Comparison of ENCODE assay signal across 8 cellular contexts in genomic region chr9:111759762-111760639, GRCh38. TPM values are rescaled to one million over a fixed set of nuclear protein-coding genes. Genes with fewer than 3 reads are reported as not detected.
DNase-seq lines count a peak whose midpoint lies in the region; ATAC-seq and TF ChIP-seq lines count a peak whose summit lies in the region.

No MANE protein-coding gene starts in this region.

- no peak overlapping the region for H3K27ac Mint-ChIP-seq in activated CD8-positive, alpha-beta memory T cell treated with anti-CD3 and anti-CD28 coated beads, Interleukin-2, amount 10 ng/mL, durations not matched to agents 7 days and 5 days
- H3K27ac Mint-ChIP-seq in naive B cell = no peak overlapping the region

- no peaks in the 10 kb centered on the region for H3K36me3 ChIP-seq in tibial nerve

- H3K4me3 Mint-ChIP-seq in activated CD8-positive, alpha-beta memory T cell treated with anti-CD3 and anti-CD28 coated beads, Interleukin-2, amount 10 ng/mL, durations not matched to agents 7 days and 5 days = no peak overlapping the region
- no peak overlapping the region for H3K4me3 Mint-ChIP-seq in naive B cell

- TF ChIP-seq CTCF in WI38 (IDR thresholded peaks at IDR 0.05; ENCODE audit: low read depth, low read length) = peak; percentile 23; the same call in 1 of the 2 replicates
- TF ChIP-seq CTCF in epithelial cell of proximal tubule (conservative IDR thresholded peaks at IDR 0.05; ENCODE audit: low read depth, low read length) = peak; percentile 67
- TF ChIP-seq CTCF in tibial nerve (IDR thresholded peaks at IDR 0.05) = peak; percentile 46 to 76 (median 52)

- CTCF ChIA-PET in activated CD8-positive, alpha-beta memory T cell treated with anti-CD3 and anti-CD28 coated beads, Interleukin-2, amount 10 ng/mL, durations not matched to agents 7 days and 5 days (lab: Charles Lee) = interaction anchor here (0.8 to 3.5 kb wide), 6 partner anchors 142 to 602 kb away, joined by 3 to 32 read pairs (median 4); no protein-coding TSS in a partner anchor

- TF ChIP-seq EP300 in tibial nerve (IDR thresholded peaks at IDR 0.05) = peak; percentile 19 to 26

- no peak overlapping the region for H3K4me3 ChIP-seq in WI38 (ENCODE audit: low read depth, low read length)
- H3K4me3 ChIP-seq in epithelial cell of proximal tubule (ENCODE audit: low read depth, low read length) = no peak overlapping the region
- no peak overlapping the region for H3K4me3 ChIP-seq in tibial nerve

- no peaks in the 10 kb centered on the region for H3K27me3 Mint-ChIP-seq in activated CD8-positive, alpha-beta memory T cell treated with anti-CD3 and anti-CD28 coated beads, Interleukin-2, amount 10 ng/mL, durations not matched to agents 7 days and 5 days
- no peaks in the 10 kb centered on the region for H3K27me3 Mint-ChIP-seq in naive B cell

- peak; percentile 47 for ATAC-seq in activated CD8-positive, alpha-beta memory T cell treated with anti-CD3 and anti-CD28 coated beads, Interleukin-2, amount 10 ng/mL, durations not matched to agents 7 days and 5 days
- ATAC-seq in HG02973 (IDR thresholded peaks at IDR 0.05; ENCODE audit: unreplicated experiment) (peak; percentile 72), naive B cell (ENCODE audit: low read depth in 2 of 2) (peak; percentile 73 to 89)

- no peaks in the 10 kb centered on the region for H3K9me3 Mint-ChIP-seq in activated CD8-positive, alpha-beta memory T cell treated with anti-CD3 and anti-CD28 coated beads, Interleukin-2, amount 10 ng/mL, durations not matched to agents 7 days and 5 days (ENCODE audit: low read depth)
- no peaks in the 10 kb centered on the region for H3K9me3 Mint-ChIP-seq in naive B cell

- no peaks in the 10 kb centered on the region for H3K27me3 ChIP-seq in tibial nerve

- peak overlapping the region in 1 of 4 donors; percentile 48 for H3K27ac ChIP-seq in tibial nerve

- no peaks in the 10 kb centered on the region for H3K36me3 Mint-ChIP-seq in activated CD8-positive, alpha-beta memory T cell treated with anti-CD3 and anti-CD28 coated beads, Interleukin-2, amount 10 ng/mL, durations not matched to agents 7 days and 5 days
- H3K36me3 Mint-ChIP-seq in naive B cell = no peaks in the 10 kb centered on the region

- 87 to 94% methylated on average over 2 of the region's 2 CpGs for WGBS in tibial nerve, 2 donors

- H3K9me3 ChIP-seq in tibial nerve = no peaks in the 10 kb centered on the region

- peak; percentile 50 for DNase-seq in activated CD8-positive, alpha-beta memory T cell treated with anti-CD3 and anti-CD28 coated beads, Interleukin-2, amount 10 ng/mL, durations not matched to agents 7 days and 5 days
- no peak for DNase-seq in activated CD8-positive, alpha-beta memory T cell treated with anti-CD3 and anti-CD28 coated beads, Interleukin-2, amount 50 U/mL, for 48 hours
- DNase-seq in NCI-H2227 treated with DMSO at 0.1 percent for 48 hours (lab: John Stamatoyannopoulos, UW) = peak; percentile 41
- peak; percentile 67 for DNase-seq in epithelial cell of proximal tubule (ENCODE audit: low read depth)
- peak; percentile 63 for DNase-seq in naive B cell
- DNase-seq in tibial nerve (ENCODE audit: low spot score in 2 of 2) = peak in 1 of 2 donors; percentile 77

- TF ChIP-seq POLR2A in tibial nerve (IDR thresholded peaks at IDR 0.05) = no peak

- peaks cover 0 to 8% (median 0%) of the 10 kb centered on the region in 4 donors for H3K4me1 ChIP-seq in tibial nerve

- H3K4me1 Mint-ChIP-seq in activated CD8-positive, alpha-beta memory T cell treated with anti-CD3 and anti-CD28 coated beads, Interleukin-2, amount 10 ng/mL, durations not matched to agents 7 days and 5 days = peaks cover 2% of the 10 kb centered on the region
- peaks cover 0 to 5% (median 3%) of the 10 kb centered on the region in 3 donors for H3K4me1 Mint-ChIP-seq in naive B cell

RNA-seq across cellular contexts. Expression of gene SHOC1, which starts 34.7 kb away (rescaled TPM):
- not detected for total RNA-seq in activated CD8-positive, alpha-beta memory T cell treated with anti-CD3 and anti-CD28 coated beads, Interleukin-2, amount 10 ng/mL, durations not matched to agents 7 days and 5 days
- total RNA-seq in epithelial cell of proximal tubule (0.07 TPM in 1 of 2 replicates, not detected in the other), tibial nerve (not detected)
- not detected for polyA plus RNA-seq in naive B cell (ENCODE audit: low read depth in 6 of 6)
